In the genomic region with DNA sequence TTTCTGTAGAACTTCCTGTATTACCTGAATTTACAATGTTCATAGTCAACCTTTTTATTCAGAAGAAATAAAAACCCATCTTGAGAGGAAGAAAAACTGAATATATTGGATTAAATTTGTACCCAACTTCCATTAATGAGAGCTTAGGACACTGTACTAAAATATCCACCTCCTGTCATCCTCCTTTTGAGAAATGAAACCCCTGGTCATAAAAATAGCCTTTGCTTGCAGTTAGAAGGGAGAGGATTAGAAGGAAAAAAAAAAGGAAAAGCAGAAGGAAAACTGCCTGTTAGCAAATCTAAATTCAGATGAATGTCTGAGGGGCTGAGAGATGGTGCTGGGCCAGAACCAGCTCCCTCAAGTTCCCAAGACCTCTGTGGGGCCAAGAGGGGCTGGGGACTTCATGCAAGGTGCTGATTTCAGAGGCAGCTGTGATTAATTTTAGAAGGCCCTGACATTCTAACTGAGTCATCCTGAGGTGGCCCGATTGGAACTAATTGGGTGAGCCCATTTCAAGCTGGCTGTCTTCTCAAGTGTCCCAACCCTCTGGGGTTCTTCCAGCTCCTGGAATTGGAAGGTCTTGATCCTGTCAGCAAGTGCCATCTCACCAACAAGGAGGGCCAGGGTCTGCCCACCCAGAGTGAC, we compare ENCODE assay signal across 14 cellular contexts. TPM values are rescaled to one million over a fixed set of nuclear protein-coding genes. Genes with fewer than 3 reads are reported as not detected.
A peak's percentile ranks its signal among the peaks of the same experiment; 100 is the strongest.
DNase-seq lines count a peak whose midpoint lies in the region; ATAC-seq, FAIRE-seq and TF ChIP-seq lines count a peak whose summit lies in the region.
"Had no signal": no experiment of that assay in that cellular context is flagged by ENCODE, and none has a peak within 500 bp of the region (broad histone marks: within the 10 kb centered on the region; RNA-seq: fewer than 3 reads in every experiment).

No MANE protein-coding gene starts in this region.

- no peak overlapping the region for H3K4me3 Mint-ChIP-seq in activated CD8-positive, alpha-beta T cell treated with anti-CD3 and anti-CD28 coated beads, Interleukin-2, amount 10 ng/mL, durations not matched to agents 7 days and 5 days
- no peak overlapping the region for H3K4me3 Mint-ChIP-seq in activated CD8-positive, alpha-beta T cell treated with anti-CD3 and anti-CD28 coated beads for 36 hours
- H3K4me3 Mint-ChIP-seq in brain, result no peak overlapping the region
- no peak overlapping the region for H3K4me3 Mint-ChIP-seq in type B pancreatic cell
- no peak overlapping the region for H3K4me3 Mint-ChIP-seq in T-helper 17 cell
- H3K4me3 Mint-ChIP-seq: activated CD4-positive, alpha-beta T cell treated with anti-CD3 and anti-CD28 coated beads for 36 hours had no signal

- H3K4me2 ChIP-seq in keratinocyte (ENCODE audit: control insufficient read depth, extremely low read depth, insufficient read depth, low read depth, low read length), result no peak overlapping the region

- H3K27me3 ChIP-seq in keratinocyte (ENCODE audit: control insufficient read depth, extremely low read depth, insufficient read depth, low read length), result no peaks in the 10 kb centered on the region

- no peak overlapping the region for H3K9ac ChIP-seq in keratinocyte (ENCODE audit: control insufficient read depth, extremely low read depth, insufficient read depth, low read length)

- no peaks in the 10 kb centered on the region for H3K36me3 ChIP-seq in keratinocyte (ENCODE audit: control insufficient read depth in 2 of 2, extremely low read depth in 1 of 2, insufficient read depth in 2 of 2, low read length in 2 of 2)

- peaks cover 32% of the 10 kb centered on the region for H3K4me1 ChIP-seq in keratinocyte (ENCODE audit: control insufficient read depth, extremely low read depth, insufficient read depth, low read length)

- H3K9me3 ChIP-seq in keratinocyte (ENCODE audit: control insufficient read depth, low read depth, low read length), result no peaks in the 10 kb centered on the region
- no peaks in the 10 kb centered on the region for H3K9me3 ChIP-seq in T-helper 17 cell (ENCODE audit: control insufficient read depth, low read length, poor library complexity, severe bottlenecking)

- H3K27ac ChIP-seq in keratinocyte (ENCODE audit: control insufficient read depth, insufficient read depth, low read length), result no peak overlapping the region

- H3K9me1 ChIP-seq in keratinocyte (ENCODE audit: control insufficient read depth, extremely low read depth, insufficient read depth, low read length), result no peaks in the 10 kb centered on the region

- no peaks in the 10 kb centered on the region for H3K9me3 Mint-ChIP-seq in activated CD8-positive, alpha-beta T cell treated with anti-CD3 and anti-CD28 coated beads, Interleukin-2, amount 10 ng/mL, durations not matched to agents 7 days and 5 days (ENCODE audit: insufficient read depth)
- H3K9me3 Mint-ChIP-seq in activated CD8-positive, alpha-beta T cell treated with anti-CD3 and anti-CD28 coated beads for 36 hours, result no peaks in the 10 kb centered on the region
- peaks cover 0 to 11% (median 2%) of the 10 kb centered on the region in 5 experiments for H3K9me3 Mint-ChIP-seq in brain
- no peaks in the 10 kb centered on the region for H3K9me3 Mint-ChIP-seq in type B pancreatic cell

- no peaks in the 10 kb centered on the region for H3K79me2 ChIP-seq in keratinocyte (ENCODE audit: control insufficient read depth, insufficient read depth, low read length)

- TF ChIP-seq CTCF in activated CD8-positive, alpha-beta T cell treated with anti-CD3 and anti-CD28 coated beads for 36 hours (IDR thresholded peaks at IDR 0.05), result no peak
- TF ChIP-seq CTCF in brain (conservative IDR thresholded peaks at IDR 0.05) (no peak), keratinocyte (optimal IDR thresholded peaks at IDR 0.05 in 1 of 3, IDR thresholded peaks at IDR 0.05 in 1 of 3, conservative IDR thresholded peaks at IDR 0.05 in 1 of 3; ENCODE audit: extremely low read depth in 1 of 3, insufficient read depth in 2 of 3, low read length in 3 of 3) (no peak), type B pancreatic cell (conservative IDR thresholded peaks at IDR 0.05) (no peak)

- H3K36me3 Mint-ChIP-seq in activated CD8-positive, alpha-beta T cell treated with anti-CD3 and anti-CD28 coated beads, Interleukin-2, amount 10 ng/mL, durations not matched to agents 7 days and 5 days (ENCODE audit: low read depth), result no peaks in the 10 kb centered on the region
- no peaks in the 10 kb centered on the region for H3K36me3 Mint-ChIP-seq in activated CD8-positive, alpha-beta T cell treated with anti-CD3 and anti-CD28 coated beads for 36 hours (ENCODE audit: low read depth)
- no peaks in the 10 kb centered on the region for H3K36me3 Mint-ChIP-seq in brain
- H3K36me3 Mint-ChIP-seq in type B pancreatic cell, result no peaks in the 10 kb centered on the region
- no peaks in the 10 kb centered on the region for H3K36me3 Mint-ChIP-seq in T-helper 17 cell (ENCODE audit: low read depth)

- CTCF ChIA-PET in activated CD8-positive, alpha-beta T cell treated with anti-CD3 and anti-CD28 coated beads, Interleukin-2, amount 10 ng/mL, durations not matched to agents 7 days and 5 days (lab: Charles Lee), result no interaction called here
- CTCF ChIA-PET in activated CD8-positive, alpha-beta T cell treated with anti-CD3 and anti-CD28 coated beads for 36 hours (lab: Charles Lee), result interaction anchor here (1.4 kb wide), 1 partner anchor 14 kb away, joined by 3 read pairs; no protein-coding TSS in a partner anchor

- DNase-seq in activated CD8-positive, alpha-beta T cell treated with anti-CD3 and anti-CD28 coated beads, Interleukin-2, amount 10 ng/mL, durations not matched to agents 7 days and 5 days, result peak; percentile 7
- DNase-seq in activated CD8-positive, alpha-beta T cell treated with anti-CD3 and anti-CD28 coated beads for 36 hours, result no peak
- DNase-seq in keratinocyte (ENCODE audit: low read depth, low spot score), result no peak
- DNase-seq in type B pancreatic cell (ENCODE audit: extremely low spot score, unreplicated experiment), result peak; percentile 37
- no peak for DNase-seq in OCI-M1 (lab: John Stamatoyannopoulos, UW)
- no peak for DNase-seq in T-helper 17 cell
- DNase-seq in activated gamma-delta T cell treated with Interleukin-2 at 50 U/mL for 16 hours, result no peak
- DNase-seq: activated CD4-positive, alpha-beta T cell treated with anti-CD3 and anti-CD28 coated beads for 36 hours; activated naive CD4-positive, alpha-beta T cell; effector CD8-positive, alpha-beta T cell; NCI-H1105 treated with DMSO at 0.1 percent for 48 hours; NCI-H510A treated with DMSO at 0.1 percent for 48 hours; stimulated activated CD4-positive, alpha-beta T cell treated with anti-CD3 and anti-CD28 coated beads, Interleukin-12 subunit alpha, Interleukin-12 subunit beta, amount 100 ng/mL, for 4 hours had no signal

- peak; percentile 66 for FAIRE-seq in keratinocyte (lab: Jason Lieb, UNC)

- no peak for ATAC-seq in activated CD8-positive, alpha-beta T cell treated with anti-CD3 and anti-CD28 coated beads, Interleukin-2, amount 10 ng/mL, durations not matched to agents 7 days and 5 days
- no peak for ATAC-seq in activated CD8-positive, alpha-beta T cell treated with anti-CD3 and anti-CD28 coated beads for 36 hours
- ATAC-seq in T-helper 17 cell, result no peak
- ATAC-seq: activated CD4-positive, alpha-beta T cell treated with anti-CD3 and anti-CD28 coated beads for 36 hours had no signal

- H3K4me3 ChIP-seq in keratinocyte (ENCODE audit: control insufficient read depth in 2 of 3, extremely low read depth in 1 of 3, insufficient read depth in 2 of 3, low read depth in 1 of 3, low read length in 3 of 3), result no peak overlapping the region

- dilution Hi-C loops in keratinocyte (cut with MboI; ENCODE audit: extremely low pct_ligation_motif_present, low sequenced_read_pairs), result no loop called here

- no peak overlapping the region for H3K27ac Mint-ChIP-seq in activated CD8-positive, alpha-beta T cell treated with anti-CD3 and anti-CD28 coated beads, Interleukin-2, amount 10 ng/mL, durations not matched to agents 7 days and 5 days
- H3K27ac Mint-ChIP-seq in activated CD8-positive, alpha-beta T cell treated with anti-CD3 and anti-CD28 coated beads for 36 hours, result no peak overlapping the region
- H3K27ac Mint-ChIP-seq in brain (peak overlapping the region in 4 of 5 experiments; percentile 48 to 84 (median 60)), type B pancreatic cell (no peak overlapping the region), T-helper 17 cell (no peak overlapping the region)
- H3K27ac Mint-ChIP-seq: activated CD4-positive, alpha-beta T cell treated with anti-CD3 and anti-CD28 coated beads for 36 hours had no signal

- POLR2A ChIA-PET in activated CD8-positive, alpha-beta T cell treated with anti-CD3 and anti-CD28 coated beads, Interleukin-2, amount 10 ng/mL, durations not matched to agents 7 days and 5 days (lab: Charles Lee), result no interaction called here
- POLR2A ChIA-PET in activated CD8-positive, alpha-beta T cell treated with anti-CD3 and anti-CD28 coated beads for 36 hours (lab: Charles Lee), result no interaction called here

- H2AFZ ChIP-seq in keratinocyte (ENCODE audit: control insufficient read depth, low read length), result no peak overlapping the region

- no peaks in the 10 kb centered on the region for H4K20me1 ChIP-seq in keratinocyte (ENCODE audit: control insufficient read depth, extremely low read depth, insufficient read depth, low read length)

- intact Hi-C loops in activated CD8-positive, alpha-beta T cell treated with anti-CD3 and anti-CD28 coated beads for 36 hours (cut with micrococcal nuclease), result no loop called here

- peaks cover 8% of the 10 kb centered on the region for H3K27me3 Mint-ChIP-seq in activated CD8-positive, alpha-beta T cell treated with anti-CD3 and anti-CD28 coated beads, Interleukin-2, amount 10 ng/mL, durations not matched to agents 7 days and 5 days (ENCODE audit: low read depth)
- no peaks in the 10 kb centered on the region for H3K27me3 Mint-ChIP-seq in activated CD8-positive, alpha-beta T cell treated with anti-CD3 and anti-CD28 coated beads for 36 hours
- no peaks in the 10 kb centered on the region for H3K27me3 Mint-ChIP-seq in brain
- peaks cover 4% of the 10 kb centered on the region for H3K27me3 Mint-ChIP-seq in type B pancreatic cell
- peaks cover 17% of the 10 kb centered on the region for H3K27me3 Mint-ChIP-seq in T-helper 17 cell
- H3K27me3 Mint-ChIP-seq: activated CD4-positive, alpha-beta T cell treated with anti-CD3 and anti-CD28 coated beads for 36 hours had no signal

- H3K4me1 Mint-ChIP-seq in activated CD8-positive, alpha-beta T cell treated with anti-CD3 and anti-CD28 coated beads, Interleukin-2, amount 10 ng/mL, durations not matched to agents 7 days and 5 days (ENCODE audit: low read depth), result no peaks in the 10 kb centered on the region
- H3K4me1 Mint-ChIP-seq in activated CD8-positive, alpha-beta T cell treated with anti-CD3 and anti-CD28 coated beads for 36 hours (ENCODE audit: low read depth), result peaks cover 2% of the 10 kb centered on the region
- peaks cover 28% of the 10 kb centered on the region for H3K4me1 Mint-ChIP-seq in brain
- no peaks in the 10 kb centered on the region for H3K4me1 Mint-ChIP-seq in type B pancreatic cell (ENCODE audit: unreplicated experiment)
- H3K4me1 Mint-ChIP-seq in T-helper 17 cell, result no peaks in the 10 kb centered on the region
- H3K4me1 Mint-ChIP-seq: activated CD4-positive, alpha-beta T cell treated with anti-CD3 and anti-CD28 coated beads for 36 hours had no signal

RNA-seq across cellular contexts. Expression of a gene that starts 38.4 kb away (rescaled TPM):
- total RNA-seq in activated CD8-positive, alpha-beta T cell treated with anti-CD3 and anti-CD28 coated beads, Interleukin-2, amount 10 ng/mL, durations not matched to agents 7 days and 5 days, result 100 to 1,000 TPM; 125 to 127 TPM
- total RNA-seq in activated CD8-positive, alpha-beta T cell treated with anti-CD3 and anti-CD28 coated beads for 36 hours, result 100 to 1,000 TPM in 1 of 2 experiments, 10 to 100 TPM in 1; 95.2 to 102 TPM
- polyA plus RNA-seq in brain (ENCODE audit: insufficient read depth, low read depth, low replicate concordance) (145 TPM), keratinocyte (4.2 to 6.5 TPM (median 5.4 TPM) in 3 replicates)
- polyA plus RNA-seq in keratinocyte (2011; ENCODE audit: low read depth), result 1.3 TPM
- polyA plus RNA-seq in keratinocyte (2011; cell fraction: cytosol; rRNA removed), result 3.2 and 6.0 TPM in 2 replicates
- polyA plus RNA-seq in keratinocyte (2011; cell fraction: nucleus; rRNA removed), result 4.4 and 4.7 TPM in 2 replicates
- polyA plus RNA-seq in keratinocyte (2012; ENCODE audit: low replicate concordance), result 1.4 and 8.5 TPM in 2 replicates
- 4.6 to 9.2 TPM (median 5.1 TPM) in 3 replicates for polyA minus RNA-seq in keratinocyte
- 4.2 TPM for polyA minus RNA-seq in keratinocyte (2011; cell fraction: cytosol; rRNA and poly(A)+ RNA removed)
- polyA minus RNA-seq in keratinocyte (2011; cell fraction: nucleus; rRNA and poly(A)+ RNA removed), result 2.1 and 3.1 TPM in 2 replicates
- total RNA-seq in type B pancreatic cell (ENCODE audit: low replicate concordance) (26.3 and 63.4 TPM in 2 replicates), T-helper 17 cell (100 to 1,000 TPM; 132 to 133 TPM)

Comparison
In these comparisons a context has a peak if more than half of its experiments do, and no peak if none do; other contexts are left out.
1. DNase-seq: peak in activated CD8-positive, alpha-beta T cell treated with anti-CD3 and anti-CD28 coated beads, Interleukin-2, amount 10 ng/mL, durations not matched to agents 7 days and 5 days (single experiment) and type B pancreatic cell (single experiment); none in activated CD8-positive, alpha-beta T cell treated with anti-CD3 and anti-CD28 coated beads for 36 hours (single experiment), keratinocyte (single experiment), OCI-M1 (single experiment), T-helper 17 cell (0 of 3) and activated gamma-delta T cell treated with Interleukin-2 at 50 U/mL for 16 hours (single experiment).
2. H3K27ac Mint-ChIP-seq: peak in brain (4 of 5); none in activated CD8-positive, alpha-beta T cell treated with anti-CD3 and anti-CD28 coated beads, Interleukin-2, amount 10 ng/mL, durations not matched to agents 7 days and 5 days (single experiment), activated CD8-positive, alpha-beta T cell treated with anti-CD3 and anti-CD28 coated beads for 36 hours (single experiment), type B pancreatic cell (single experiment) and T-helper 17 cell (single experiment).